Comparison of ENCODE assay signal across 14 cellular contexts in the genomic region with DNA sequence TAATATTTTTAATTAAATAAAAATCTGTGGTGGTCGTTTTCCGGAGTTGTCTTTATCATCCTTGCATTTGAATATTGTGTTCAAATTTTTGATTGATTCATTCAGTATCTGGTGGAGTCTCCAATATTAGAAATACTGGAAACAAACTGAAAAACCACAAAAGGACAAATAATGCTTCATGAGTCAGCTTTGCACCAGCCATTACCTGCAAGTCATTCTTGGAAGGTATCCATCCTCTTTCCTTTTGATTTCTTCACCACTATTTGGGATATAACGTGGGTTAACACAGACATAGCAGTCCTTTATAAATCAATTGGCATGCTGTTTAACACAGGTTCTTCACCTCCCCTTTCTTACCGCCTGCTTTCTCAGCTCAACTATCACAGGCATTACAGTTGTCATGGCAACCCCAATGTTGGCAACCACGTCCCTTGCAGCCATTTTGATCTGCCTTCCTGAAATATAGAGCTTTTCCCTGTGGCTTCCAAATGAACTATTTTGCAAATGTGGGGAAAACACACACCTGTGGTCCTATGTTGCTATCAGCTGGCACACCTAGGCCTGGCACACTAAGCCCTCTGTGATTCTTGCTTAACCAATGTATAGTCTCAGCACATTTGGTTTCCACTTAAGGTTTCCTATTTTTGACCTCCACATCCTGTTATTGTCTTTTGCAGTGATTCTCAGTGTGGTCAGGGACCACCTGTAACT. TPM values are rescaled to one million over a fixed set of nuclear protein-coding genes. Genes with fewer than 3 reads are reported as not detected.
DNase-seq lines count a peak whose midpoint lies in the region; ATAC-seq, FAIRE-seq and TF ChIP-seq lines count a peak whose summit lies in the region.
"Had no signal": no experiment of that assay in that cellular context is flagged by ENCODE, and none has a peak within 500 bp of the region (broad histone marks: within the 10 kb centered on the region; RNA-seq: fewer than 3 reads in every experiment).

No MANE protein-coding gene starts in this region.

- TF ChIP-seq POLR2A in H1 (IDR thresholded peaks at IDR 0.05; ENCODE audit: control extremely low read depth in 1 of 2, low read depth in 2 of 2, low read length in 2 of 2), result no peak

- H3K23ac ChIP-seq in H1 (ENCODE audit: insufficient read length), result no peak overlapping the region

- H3K56ac ChIP-seq in H1 (replicated peaks; ENCODE audit: insufficient read length, low read depth, low read length), result no peak overlapping the region

- H3K27me3 Mint-ChIP-seq in CD4-positive, CD25-positive, alpha-beta regulatory T cell, result no peaks in the 10 kb centered on the region
- peaks cover 0 to 2% of the 10 kb centered on the region in 2 donors for H3K27me3 Mint-ChIP-seq in CD8-positive, alpha-beta memory T cell
- no peaks in the 10 kb centered on the region for H3K27me3 Mint-ChIP-seq in WTC11 (ENCODE audit: low read depth)

- H3K4me2 ChIP-seq in H1 (ENCODE audit: insufficient read depth in 1 of 2, low read depth in 2 of 2, low read length in 2 of 2), result no peak overlapping the region
- H3K4me2 ChIP-seq: smooth muscle cell had no signal

- intact Hi-C loops in head of caudate nucleus (cut with DNase I), result no loop called here

- no peak overlapping the region for H2AK5ac ChIP-seq in H1 (ENCODE audit: low read depth, low read length)

- no peak overlapping the region for H3K14ac ChIP-seq in H1 (ENCODE audit: insufficient read length)

- POLR2A ChIA-PET in CD8-positive, alpha-beta memory T cell (lab: Charles Lee), result no interaction called here
- POLR2A ChIA-PET in WTC11 (lab: Charles Lee), result interaction anchor here (0.5 to 0.6 kb wide), 2 partner anchors 85 to 1602 kb away, joined by 4 to 5 read pairs; no protein-coding TSS in a partner anchor
- POLR2A ChIA-PET in H1 (lab: Charles Lee; ENCODE audit: partially characterized antibody), result interaction anchor here (0.9 kb wide), 1 partner anchor 74 kb away, joined by 3 read pairs; no protein-coding TSS in a partner anchor

- CTCF ChIA-PET in CD8-positive, alpha-beta memory T cell (lab: Charles Lee), result interaction anchor here (2.0 kb wide), 1 partner anchor 14 kb away, joined by 6 read pairs; no protein-coding TSS in a partner anchor
- CTCF ChIA-PET in WTC11 (lab: Charles Lee), result interaction anchor here (0.8 kb wide), 1 partner anchor 13 kb away, joined by 3 read pairs; no protein-coding TSS in a partner anchor
- CTCF ChIA-PET in H1 (lab: Charles Lee; ENCODE audit: partially characterized antibody), result interaction anchor here (1.2 kb wide), 1 partner anchor 16 kb away, joined by 4 read pairs; no protein-coding TSS in a partner anchor

- FAIRE-seq in H1 (lab: Jason Lieb, UNC), result no peak
- FAIRE-seq: endometrium, RCC 7860 had no signal

- no peaks in the 10 kb centered on the region for H3K23me2 ChIP-seq in H1 (ENCODE audit: low read depth, low read length)

- H2BK20ac ChIP-seq in H1 (ENCODE audit: low read length), result no peak overlapping the region

- no peak overlapping the region for H3K4ac ChIP-seq in H1 (replicated peaks; ENCODE audit: insufficient read length, low read depth, low read length)

- H3K4me3 ChIP-seq in CD4-positive, CD25-positive, alpha-beta regulatory T cell (ENCODE audit: low read depth, low read length), result peak overlapping the region; percentile 78
- no peak overlapping the region for H3K4me3 ChIP-seq in CD8-positive, alpha-beta memory T cell (ENCODE audit: low read length)
- no peak overlapping the region for H3K4me3 ChIP-seq in H1 (ENCODE audit: extremely low read depth in 1 of 4, insufficient read depth in 2 of 4, low read depth in 3 of 4, low read length in 4 of 4)
- H3K4me3 ChIP-seq: left ventricle myocardium inferior, smooth muscle cell, thyroid gland had no signal

- H4K20me1 ChIP-seq in H1 (replicated peaks in 1 of 2; ENCODE audit: control insufficient read depth in 1 of 2, insufficient read depth in 2 of 2, low read length in 2 of 2), result no peaks in the 10 kb centered on the region

- H3K27ac Mint-ChIP-seq in CD4-positive, CD25-positive, alpha-beta regulatory T cell, result peak overlapping the region; percentile 72 to 99 (median 85)
- peak overlapping the region in 5 of 8 donors; percentile 17 to 78 (median 61) for H3K27ac Mint-ChIP-seq in CD8-positive, alpha-beta memory T cell
- H3K27ac Mint-ChIP-seq in WTC11, result no peak overlapping the region

- H3K79me2 ChIP-seq in H1 (ENCODE audit: control insufficient read depth in 1 of 2, insufficient read depth in 2 of 2, low read length in 2 of 2), result no peaks in the 10 kb centered on the region

- peaks cover 63% of the 10 kb centered on the region for H3K36me3 Mint-ChIP-seq in CD4-positive, CD25-positive, alpha-beta regulatory T cell
- H3K36me3 Mint-ChIP-seq in CD8-positive, alpha-beta memory T cell, result peaks cover 5 to 24% (median 8%) of the 10 kb centered on the region in 3 donors
- no peaks in the 10 kb centered on the region for H3K36me3 Mint-ChIP-seq in WTC11

- H4K91ac ChIP-seq in H1 (replicated peaks; ENCODE audit: insufficient read length, low read length), result no peak overlapping the region

- peaks cover 79% of the 10 kb centered on the region for H3K4me1 ChIP-seq in CD4-positive, CD25-positive, alpha-beta regulatory T cell (ENCODE audit: control insufficient read depth, insufficient read depth, low read length, poor library complexity, severe bottlenecking)
- H3K4me1 ChIP-seq in CD8-positive, alpha-beta memory T cell (ENCODE audit: insufficient read depth, low read length), result peaks cover 50% of the 10 kb centered on the region
- no peaks in the 10 kb centered on the region for H3K4me1 ChIP-seq in H1 (replicated peaks in 1 of 4; ENCODE audit: control insufficient read depth in 3 of 4, insufficient read depth in 4 of 4, low read length in 3 of 4)
- H3K4me1 ChIP-seq: left ventricle myocardium inferior, thyroid gland had no signal

- H3K36me3 ChIP-seq in CD4-positive, CD25-positive, alpha-beta regulatory T cell (ENCODE audit: control insufficient read depth, insufficient read depth, low read length), result peaks cover 55% of the 10 kb centered on the region
- no peaks in the 10 kb centered on the region for H3K36me3 ChIP-seq in CD8-positive, alpha-beta memory T cell (ENCODE audit: insufficient read depth, low read length)
- no peaks in the 10 kb centered on the region for H3K36me3 ChIP-seq in H1 (ENCODE audit: control insufficient read depth in 2 of 4, insufficient read depth in 4 of 4, low read length in 3 of 4)
- H3K36me3 ChIP-seq: left ventricle myocardium inferior, neutrophil, thyroid gland had no signal

- no peak overlapping the region for H2BK5ac ChIP-seq in H1 (ENCODE audit: low read depth, low read length)

- TF ChIP-seq CTCF in WTC11 (IDR thresholded peaks at IDR 0.05), result no peak
- no peak for TF ChIP-seq CTCF in H1 (IDR thresholded peaks at IDR 0.05; ENCODE audit: control extremely low read depth in 1 of 3, insufficient read depth in 1 of 3, low read depth in 1 of 3, low read length in 3 of 3)

- H3K9ac ChIP-seq in H1 (replicated peaks in 1 of 4; ENCODE audit: extremely low read depth in 1 of 4, low read depth in 3 of 4, low read length in 3 of 4), result no peak overlapping the region

- H3K4me3 Mint-ChIP-seq in CD4-positive, CD25-positive, alpha-beta regulatory T cell, result peak overlapping the region; percentile 57 to 97 (median 76)
- H3K4me3 Mint-ChIP-seq in CD8-positive, alpha-beta memory T cell, result peak overlapping the region in 3 of 7 donors; percentile 3 to 23 (median 6)
- no peak overlapping the region for H3K4me3 Mint-ChIP-seq in WTC11

- no peak overlapping the region for H4K8ac ChIP-seq in H1 (ENCODE audit: extremely low read depth, insufficient read depth, low read length)

- H3K27me3 ChIP-seq in CD4-positive, CD25-positive, alpha-beta regulatory T cell (ENCODE audit: control insufficient read depth, insufficient read depth, low read length), result no peaks in the 10 kb centered on the region
- H3K27me3 ChIP-seq in CD8-positive, alpha-beta memory T cell (ENCODE audit: insufficient read depth, low read length, poor library complexity, severe bottlenecking), result no peaks in the 10 kb centered on the region
- no peaks in the 10 kb centered on the region for H3K27me3 ChIP-seq in H1 (replicated peaks in 1 of 4; ENCODE audit: control insufficient read depth in 3 of 4, extremely low read depth in 1 of 4, insufficient read depth in 3 of 4, low read length in 3 of 4)
- H3K27me3 ChIP-seq: thyroid gland had no signal

- 80% methylated on average over 5 of the region's 5 CpGs; no CpG with 5 or more reads in 1 of the 2 experiments for WGBS in H1 (ENCODE audit: extremely low coverage in 1 of 2, insufficient coverage in 1 of 2, insufficient read length in 1 of 2, insufficient replicate concordance in 2 of 2, low coverage in 1 of 2, low lambda C conversion rate in 2 of 2, missing lambda C conversion rate in 1 of 2), 2 experiments

- H3K9me3 ChIP-seq in CD4-positive, CD25-positive, alpha-beta regulatory T cell (ENCODE audit: control insufficient read depth in 2 of 2, low read length in 2 of 2), result no peaks in the 10 kb centered on the region
- no peaks in the 10 kb centered on the region for H3K9me3 ChIP-seq in CD8-positive, alpha-beta memory T cell (ENCODE audit: low read length)
- no peaks in the 10 kb centered on the region for H3K9me3 ChIP-seq in H1 (ENCODE audit: insufficient read depth in 2 of 2, low read depth in 1 of 2, low read length in 1 of 2)
- H3K9me3 ChIP-seq: left ventricle myocardium inferior, neutrophil, thyroid gland had no signal

- ATAC-seq in CD4-positive, CD25-positive, alpha-beta regulatory T cell (ENCODE audit: low read depth in 2 of 2), result peak in 1 of 2 donors; percentile 5
- 0 out of 2 replicates have a peak, but pooled peaks have one; percentile 28 for ATAC-seq in WTC11

- H2BK15ac ChIP-seq in H1 (ENCODE audit: low read length), result no peak overlapping the region

- TF ChIP-seq RAD21 in H1 (IDR thresholded peaks at IDR 0.05 in 1 of 2, conservative IDR thresholded peaks at IDR 0.05 in 1 of 2; ENCODE audit: low read depth in 2 of 2, low read length in 2 of 2), result no peak

- no peak overlapping the region for H4K5ac ChIP-seq in H1 (ENCODE audit: insufficient read length, low read depth, low read length)

- H3K9me3 Mint-ChIP-seq in CD4-positive, CD25-positive, alpha-beta regulatory T cell, result peaks cover 0 to 4% (median 0%) of the 10 kb centered on the region in 7 donors
- no peaks in the 10 kb centered on the region for H3K9me3 Mint-ChIP-seq in CD8-positive, alpha-beta memory T cell
- no peaks in the 10 kb centered on the region for H3K9me3 Mint-ChIP-seq in WTC11

- no peaks in the 10 kb centered on the region for H3K79me1 ChIP-seq in H1 (ENCODE audit: low read depth, low read length)

- peak in 2 of 3 donors; percentile 70 to 78 for DNase-seq in CD4-positive, CD25-positive, alpha-beta regulatory T cell
- DNase-seq in CD8-positive, alpha-beta memory T cell, result peak in 2 of 5 donors; percentile 30 to 45
- DNase-seq in WTC11 (ENCODE audit: low spot score) (no peak), H1 (ENCODE audit: low read depth in 1 of 2, low spot score in 2 of 2) (no peak), T-helper 9 cell (no peak), 8988T (no peak), head of caudate nucleus (no peak)
- DNase-seq: left ventricle myocardium inferior, NCI-H2107, thyroid gland had no signal

- H3K4me1 Mint-ChIP-seq in CD4-positive, CD25-positive, alpha-beta regulatory T cell, result peaks cover 23 to 72% (median 48%) of the 10 kb centered on the region in 4 donors
- H3K4me1 Mint-ChIP-seq in CD8-positive, alpha-beta memory T cell, result peaks cover 61 to 73% (median 62%) of the 10 kb centered on the region in 3 donors
- no peaks in the 10 kb centered on the region for H3K4me1 Mint-ChIP-seq in WTC11

- no peak overlapping the region for H2BK120ac ChIP-seq in H1 (replicated peaks; ENCODE audit: low read depth, low read length)

- TF ChIP-seq EP300 in H1 (IDR thresholded peaks at IDR 0.05; ENCODE audit: borderline replicate concordance in 1 of 2, low read depth in 2 of 2, low read length in 2 of 2), result no peak

- peak overlapping the region; percentile 97 for H2AFZ ChIP-seq in H1 (ENCODE audit: low read length)

- no peak overlapping the region for H3K18ac ChIP-seq in H1 (ENCODE audit: extremely low read depth, low read length)

- H2BK12ac ChIP-seq in H1 (ENCODE audit: low read depth, low read length), result no peak overlapping the region

- peak overlapping the region; percentile 95 for H3K27ac ChIP-seq in CD4-positive, CD25-positive, alpha-beta regulatory T cell (ENCODE audit: insufficient read depth, low read length, poor library complexity, severe bottlenecking)
- H3K27ac ChIP-seq in CD8-positive, alpha-beta memory T cell (ENCODE audit: low read depth, low read length), result no peak overlapping the region
- H3K27ac ChIP-seq in H1 (ENCODE audit: low read depth, low read length), result no peak overlapping the region
- H3K27ac ChIP-seq: left ventricle myocardium inferior, neutrophil, thyroid gland had no signal

RNA-seq across cellular contexts. Expression of a gene that starts 6.5 kb away (rescaled TPM):
- total RNA-seq in CD4-positive, CD25-positive, alpha-beta regulatory T cell, result 459 TPM
- 10 to 100 TPM; 52.1 to 79.2 (median 55.7) TPM for polyA plus RNA-seq in CD4-positive, CD25-positive, alpha-beta regulatory T cell
- 10 to 100 TPM; 37.7 to 39.0 TPM for total RNA-seq in CD8-positive, alpha-beta memory T cell
- polyA plus RNA-seq in CD8-positive, alpha-beta memory T cell, result 3.5 TPM
- total RNA-seq in WTC11 (2021), result 0.31 to 0.44 TPM in 2 of 3 replicates, not detected in the other
- total RNA-seq in H1 (2021; fragmentation: NEBNext Ultra II Directional; extraction: Animal tissue kit (Norgen Biotek cat#: 25700)), result not detected in 2 replicates
- not detected in 2 replicates for polyA plus RNA-seq in H1 (2011; rRNA removed)
- polyA plus RNA-seq in H1 (2011; cell fraction: cytosol; rRNA removed), result not detected
- not detected for polyA plus RNA-seq in H1 (2011; cell fraction: nucleus; rRNA removed)
- polyA plus RNA-seq in H1 (2012, experiment 1 of 2), result not detected in 4 replicates
- polyA plus RNA-seq in H1 (2012, experiment 2 of 2), result not detected
- polyA plus RNA-seq in H1 (2013, experiment 1 of 2), result not detected
- not detected for polyA plus RNA-seq in H1 (2013, experiment 2 of 2)
- not detected in 2 replicates for polyA minus RNA-seq in H1 (2011; rRNA and poly(A)+ RNA removed)
- not detected for polyA minus RNA-seq in H1 (2011; cell fraction: cytosol; rRNA and poly(A)+ RNA removed)
- not detected for polyA minus RNA-seq in H1 (2011; cell fraction: nucleus; rRNA and poly(A)+ RNA removed)
- total RNA-seq: smooth muscle cell had no signal
- polyA plus RNA-seq: smooth muscle cell had no signal

Comparison
In these comparisons a context has a peak if more than half of its experiments do, and no peak if none do; other contexts are left out.
1. DNase-seq: peak in CD4-positive, CD25-positive, alpha-beta regulatory T cell (2 of 3); none in WTC11 (single experiment), H1 (0 of 2), T-helper 9 cell (single experiment), 8988T (single experiment) and head of caudate nucleus (0 of 42).
2. RNA of a gene that starts 6.5 kb away (total RNA-seq): 459 TPM in CD4-positive, CD25-positive, alpha-beta regulatory T cell (single experiment) and 37.7 to 39.0 TPM in CD8-positive, alpha-beta memory T cell; 0.31 to 0.44 TPM in WTC11 and not detected in H1; every median in the first group is over 10 times any median in the second.